ENCODE assay signal across 28 cellular contexts in the genomic region with DNA sequence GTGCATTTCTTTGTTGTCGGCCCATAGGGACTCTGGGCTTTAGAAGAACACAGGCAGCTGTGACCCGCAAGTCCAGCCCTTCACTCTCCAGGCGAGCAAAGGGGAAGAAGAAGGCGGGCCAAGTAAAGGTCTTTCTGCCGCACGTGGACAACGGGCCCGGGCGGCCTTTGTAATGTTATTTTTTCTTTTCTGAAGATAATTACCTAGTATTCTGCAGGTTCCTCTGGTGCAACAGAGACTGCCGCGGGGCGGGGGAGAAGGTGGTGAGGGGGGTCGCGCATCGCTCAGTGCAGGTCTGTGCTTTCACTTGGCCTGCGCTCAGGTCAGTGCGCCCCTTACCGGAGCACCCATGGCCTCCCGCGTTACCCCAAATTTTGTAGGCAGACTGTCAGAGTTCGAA. TPM values are rescaled to one million over a fixed set of nuclear protein-coding genes. Genes with fewer than 3 reads are reported as not detected.
DNase-seq lines count a peak whose midpoint lies in the region; FAIRE-seq and TF ChIP-seq lines count a peak whose summit lies in the region.
"Had no signal": no experiment of that assay in that cellular context is flagged by ENCODE, and none has a peak within 500 bp of the region (broad histone marks: within the 10 kb centered on the region; RNA-seq: fewer than 3 reads in every experiment).

No MANE protein-coding gene starts in this region.

- CTCF ChIA-PET in H1 (lab: Charles Lee; ENCODE audit: partially characterized antibody): interaction anchor here (0.7 to 2.2 kb wide), 9 partner anchors 12 to 363 kb away, joined by 3 to 12 read pairs (median 3); no protein-coding TSS in a partner anchor
- CTCF ChIA-PET in CD8-positive, alpha-beta memory T cell (lab: Charles Lee): no interaction called here

- H3K79me2 ChIP-seq in H1 (ENCODE audit: control insufficient read depth in 1 of 2, insufficient read depth in 2 of 2, low read length in 2 of 2): no peaks in the 10 kb centered on the region
- H3K79me2 ChIP-seq in trophoblast cell (ENCODE audit: control insufficient read depth, insufficient read depth, low read length, poor library complexity): no peaks in the 10 kb centered on the region

- no peak overlapping the region for H3K4ac ChIP-seq in H1 (replicated peaks; ENCODE audit: insufficient read length, low read depth, low read length)
- no peak overlapping the region for H3K4ac ChIP-seq in trophoblast cell (ENCODE audit: low read depth, low read length)

- no peak overlapping the region for H2BK5ac ChIP-seq in H1 (ENCODE audit: low read depth, low read length)
- H2BK5ac ChIP-seq in trophoblast cell (ENCODE audit: low read depth, low read length, poor library complexity): no peak overlapping the region

- peaks cover 51% of the 10 kb centered on the region for H3K4me1 ChIP-seq in HUES6 (ENCODE audit: control insufficient read depth, insufficient read depth, low read length)
- peaks cover 10 to 40% (median 14%) of the 10 kb centered on the region in 4 experiments; a peak in 6 of 7 replicates for H3K4me1 ChIP-seq in H1 (replicated peaks in 1 of 4; ENCODE audit: control insufficient read depth in 3 of 4, insufficient read depth in 4 of 4, low read length in 3 of 4)
- H3K4me1 ChIP-seq in iPS-20b (ENCODE audit: insufficient read depth, low read length): peaks cover 25% of the 10 kb centered on the region; the same call in 1 of the 2 replicates
- H3K4me1 ChIP-seq in trophoblast cell (ENCODE audit: control insufficient read depth in 1 of 2, insufficient read depth in 2 of 2, low read length in 2 of 2): peaks cover 13 to 22% of the 10 kb centered on the region in 2 experiments
- no peaks in the 10 kb centered on the region for H3K4me1 ChIP-seq in CD8-positive, alpha-beta memory T cell (ENCODE audit: insufficient read depth, low read length)
- H3K4me1 ChIP-seq: uterus had no signal

- POLR2A ChIA-PET in H1 (lab: Charles Lee; ENCODE audit: partially characterized antibody): interaction anchor here (4.7 kb wide), 1 partner anchor 10 kb away, joined by 35 read pairs; no protein-coding TSS in a partner anchor
- POLR2A ChIA-PET in CD8-positive, alpha-beta memory T cell (lab: Charles Lee): no interaction called here

- TF ChIP-seq POLR2A in H1 (IDR thresholded peaks at IDR 0.05; ENCODE audit: control extremely low read depth in 1 of 2, low read depth in 2 of 2, low read length in 2 of 2): no peak

- H3K27me3 ChIP-seq in HUES6 (ENCODE audit: control insufficient read depth, insufficient read depth, low read length): peaks cover 83% of the 10 kb centered on the region
- peaks cover 59 to 80% (median 77%) of the 10 kb centered on the region in 4 experiments for H3K27me3 ChIP-seq in H1 (replicated peaks in 1 of 4; ENCODE audit: control insufficient read depth in 3 of 4, extremely low read depth in 1 of 4, insufficient read depth in 3 of 4, low read length in 3 of 4)
- peaks cover 100% of the 10 kb centered on the region for H3K27me3 ChIP-seq in iPS-20b (ENCODE audit: insufficient read depth, low read length)
- H3K27me3 ChIP-seq in trophoblast cell (ENCODE audit: insufficient read depth, low read length): peaks cover 59% of the 10 kb centered on the region
- H3K27me3 ChIP-seq in CD8-positive, alpha-beta memory T cell (ENCODE audit: insufficient read depth, low read length, poor library complexity, severe bottlenecking): peaks cover 42% of the 10 kb centered on the region
- H3K27me3 ChIP-seq: ovary had no signal

- peaks cover 0 to 8% (median 5%) of the 10 kb centered on the region in 3 donors for H3K4me1 Mint-ChIP-seq in CD8-positive, alpha-beta memory T cell
- H3K4me1 Mint-ChIP-seq: central memory CD8-positive, alpha-beta T cell; IgD-negative memory B cell had no signal

- H3K79me1 ChIP-seq in H1 (ENCODE audit: low read depth, low read length): no peaks in the 10 kb centered on the region
- H3K79me1 ChIP-seq in trophoblast cell (ENCODE audit: low read length): no peaks in the 10 kb centered on the region

- H2BK15ac ChIP-seq in H1 (ENCODE audit: low read length): no peak overlapping the region

- WGBS in H1 (ENCODE audit: extremely low coverage in 1 of 2, insufficient coverage in 1 of 2, insufficient read length in 1 of 2, insufficient replicate concordance in 2 of 2, low coverage in 1 of 2, low lambda C conversion rate in 2 of 2, missing lambda C conversion rate in 1 of 2), 2 experiments: 1% methylated on average over 21 of the region's 21 CpGs; no CpG with 5 or more reads in 1 of the 2 experiments
- no CpG with 5 or more reads among the region's 21 CpGs for WGBS in trophoblast cell (ENCODE audit: extremely low coverage, insufficient coverage, insufficient read length)

- H3K4me2 ChIP-seq in H1 (ENCODE audit: insufficient read depth in 1 of 2, low read depth in 2 of 2, low read length in 2 of 2) (peak overlapping the region; percentile 81 to 96), trophoblast cell (ENCODE audit: low read length) (peak overlapping the region; percentile 55)

- no peak overlapping the region for H3K4me3 Mint-ChIP-seq in CD8-positive, alpha-beta memory T cell
- H3K4me3 Mint-ChIP-seq: activated naive CD8-positive, alpha-beta T cell treated with anti-CD3 and anti-CD28 coated beads, Interleukin-2, amount 50 U/mL, for 24 hours; activated T-cell treated with anti-CD3 and anti-CD28 coated beads, Interleukin-2, amount 50 U/mL, for 24 hours; central memory CD8-positive, alpha-beta T cell; HFFc6; naive thymus-derived CD4-positive, alpha-beta T cell had no signal

- no peak overlapping the region for H2BK120ac ChIP-seq in H1 (replicated peaks; ENCODE audit: low read depth, low read length)
- H2BK120ac ChIP-seq in trophoblast cell (ENCODE audit: insufficient read depth, low read length, poor library complexity): no peak overlapping the region

- no peak overlapping the region for H4K12ac ChIP-seq in trophoblast cell (ENCODE audit: low read depth, low read length)

- no peak for TF ChIP-seq CTCF in H1 (IDR thresholded peaks at IDR 0.05; ENCODE audit: control extremely low read depth in 1 of 3, insufficient read depth in 1 of 3, low read depth in 1 of 3, low read length in 3 of 3)

- H3K56ac ChIP-seq in H1 (replicated peaks; ENCODE audit: insufficient read length, low read depth, low read length): no peak overlapping the region

- no peak overlapping the region for H4K5ac ChIP-seq in H1 (ENCODE audit: insufficient read length, low read depth, low read length)

- H3K23ac ChIP-seq in H1 (ENCODE audit: insufficient read length): no peak overlapping the region
- no peak overlapping the region for H3K23ac ChIP-seq in trophoblast cell (ENCODE audit: low read length)

- H4K8ac ChIP-seq in H1 (ENCODE audit: extremely low read depth, insufficient read depth, low read length) (no peak overlapping the region), trophoblast cell (ENCODE audit: low read depth, low read length) (no peak overlapping the region)

- H2BK12ac ChIP-seq in H1 (ENCODE audit: low read depth, low read length) (peak overlapping the region; percentile 84; the same call in 1 of the 2 replicates), trophoblast cell (ENCODE audit: low read length) (no peak overlapping the region)

- 0 out of 2 replicates have a peak overlapping the region, but pooled peaks have one; percentile 48 for H2BK20ac ChIP-seq in H1 (ENCODE audit: low read length)

- H2AFZ ChIP-seq in H1 (ENCODE audit: low read length) (peak overlapping the region; percentile 95; the same call in 1 of the 2 replicates), trophoblast cell (ENCODE audit: insufficient read depth, low read length, poor library complexity) (peak overlapping the region; percentile 39)

- H4K91ac ChIP-seq in H1 (replicated peaks; ENCODE audit: insufficient read length, low read length): no peak overlapping the region
- no peak overlapping the region for H4K91ac ChIP-seq in trophoblast cell (ENCODE audit: low read depth, low read length)

- peak overlapping the region; percentile 37 for H3K9ac ChIP-seq in HUES6 (ENCODE audit: low read length)
- H3K9ac ChIP-seq in H1 (replicated peaks in 1 of 4; ENCODE audit: extremely low read depth in 1 of 4, low read depth in 3 of 4, low read length in 3 of 4): no peak overlapping the region
- 0 out of 2 replicates have a peak overlapping the region, but pooled peaks have one; percentile 28 for H3K9ac ChIP-seq in iPS-20b (ENCODE audit: low read depth, low read length)
- H3K9ac ChIP-seq in trophoblast cell (ENCODE audit: low read length): no peak overlapping the region

- no peaks in the 10 kb centered on the region for H3K36me3 ChIP-seq in HUES6 (ENCODE audit: control insufficient read depth, insufficient read depth, low read length)
- no peaks in the 10 kb centered on the region for H3K36me3 ChIP-seq in H1 (ENCODE audit: control insufficient read depth in 2 of 4, insufficient read depth in 4 of 4, low read length in 3 of 4)
- no peaks in the 10 kb centered on the region for H3K36me3 ChIP-seq in iPS-20b (ENCODE audit: insufficient read depth, low read depth, low read length)
- H3K36me3 ChIP-seq in trophoblast cell (ENCODE audit: control insufficient read depth in 1 of 2, insufficient read depth in 2 of 2, low read length in 2 of 2): no peaks in the 10 kb centered on the region
- H3K36me3 ChIP-seq in CD8-positive, alpha-beta memory T cell (ENCODE audit: insufficient read depth, low read length): no peaks in the 10 kb centered on the region
- H3K36me3 ChIP-seq: gastroesophageal sphincter, ovary, spleen, suprapubic skin, uterus had no signal

- H3K27ac Mint-ChIP-seq in CD8-positive, alpha-beta memory T cell: peak overlapping the region in 1 of 8 donors; percentile 39
- H3K27ac Mint-ChIP-seq: activated naive CD8-positive, alpha-beta T cell treated with anti-CD3 and anti-CD28 coated beads, Interleukin-2, amount 50 U/mL, for 24 hours; activated T-cell treated with anti-CD3 and anti-CD28 coated beads, Interleukin-2, amount 50 U/mL, for 24 hours; CD14-positive monocyte; HFFc6; naive thymus-derived CD4-positive, alpha-beta T cell had no signal

- H3K18ac ChIP-seq in H1 (ENCODE audit: extremely low read depth, low read length) (peak overlapping the region; percentile 91), trophoblast cell (ENCODE audit: low read length) (no peak overlapping the region)

- FAIRE-seq in H1 (lab: Jason Lieb, UNC): no peak
- FAIRE-seq: GM12878 had no signal

- H3K9me3 ChIP-seq in HUES6 (ENCODE audit: control insufficient read depth, insufficient read depth, low read depth, low read length) (no peaks in the 10 kb centered on the region), H1 (ENCODE audit: insufficient read depth in 2 of 2, low read depth in 1 of 2, low read length in 1 of 2) (no peaks in the 10 kb centered on the region), iPS-20b (ENCODE audit: insufficient read depth, low read depth, low read length) (no peaks in the 10 kb centered on the region), trophoblast cell (ENCODE audit: insufficient read depth, low read depth, low read length) (no peaks in the 10 kb centered on the region)
- H3K9me3 ChIP-seq in CD8-positive, alpha-beta memory T cell (ENCODE audit: low read length): no peaks in the 10 kb centered on the region
- H3K9me3 ChIP-seq: gastroesophageal sphincter, suprapubic skin, uterus had no signal

- H3K27ac ChIP-seq in HUES6 (ENCODE audit: low read depth, low read length) (no peak overlapping the region), H1 (ENCODE audit: low read depth, low read length) (no peak overlapping the region), iPS-20b (ENCODE audit: low read length) (no peak overlapping the region), trophoblast cell (ENCODE audit: low read depth, low read length) (no peak overlapping the region)
- no peak overlapping the region for H3K27ac ChIP-seq in CD8-positive, alpha-beta memory T cell (ENCODE audit: low read depth, low read length)
- H3K27ac ChIP-seq: gastroesophageal sphincter, ovary, spleen, suprapubic skin, uterus had no signal

- H3K4me3 ChIP-seq in HUES6 (ENCODE audit: low read depth, low read length): peak overlapping the region; percentile 52
- peak overlapping the region; percentile 37 to 65 (median 58); a peak in 7 of 8 replicates for H3K4me3 ChIP-seq in H1 (ENCODE audit: extremely low read depth in 1 of 4, insufficient read depth in 2 of 4, low read depth in 3 of 4, low read length in 4 of 4)
- peak overlapping the region; percentile 68 for H3K4me3 ChIP-seq in iPS-20b (ENCODE audit: low read length)
- no peak overlapping the region for H3K4me3 ChIP-seq in trophoblast cell (ENCODE audit: low read depth, low read length)
- H3K4me3 ChIP-seq in CD8-positive, alpha-beta memory T cell (ENCODE audit: low read length): no peak overlapping the region
- H3K4me3 ChIP-seq: gastroesophageal sphincter, GM12878, ovary, spleen, suprapubic skin, uterus had no signal

- H2AK5ac ChIP-seq in H1 (ENCODE audit: low read depth, low read length) (no peak overlapping the region), trophoblast cell (ENCODE audit: low read length) (no peak overlapping the region)

- DNase-seq in H1 (ENCODE audit: low read depth in 1 of 2, low spot score in 2 of 2) (no peak), trophoblast cell (no peak), superior temporal gyrus (ENCODE audit: extremely low spot score) (no peak), NCI-H510A (lab: John Stamatoyannopoulos, UW) (no peak)
- DNase-seq in CD8-positive, alpha-beta memory T cell: no peak
- DNase-seq: activated naive CD8-positive, alpha-beta T cell treated with anti-CD3 and anti-CD28 coated beads, Interleukin-2, amount 50 U/mL, for 24 hours; activated T-cell treated with anti-CD3 and anti-CD28 coated beads, Interleukin-2, amount 50 U/mL, for 24 hours; HFFc6; midbrain; naive thymus-derived CD4-positive, alpha-beta T cell; NCI-H1092 treated with DMSO at 0.1 percent for 48 hours; NCI-H187 treated with DMSO at 0.1 percent for 48 hours; NCI-H2171 treated with DMSO at 0.1 percent for 48 hours; NCI-H524; ovary; SHP77 treated with DMSO at 0.1 percent for 48 hours; spleen; stimulated activated CD4-positive, alpha-beta T cell treated with anti-CD3 and anti-CD28 coated beads, Interleukin-2, amount 100 ng/mL, for 48 hours; uterus had no signal

- no peak for TF ChIP-seq EP300 in H1 (IDR thresholded peaks at IDR 0.05; ENCODE audit: borderline replicate concordance in 1 of 2, low read depth in 2 of 2, low read length in 2 of 2)

- peaks cover 5 to 25% (median 12%) of the 10 kb centered on the region in 5 donors for H3K9me3 Mint-ChIP-seq in CD8-positive, alpha-beta memory T cell
- H3K9me3 Mint-ChIP-seq: activated T-cell treated with anti-CD3 and anti-CD28 coated beads, Interleukin-2, amount 50 U/mL, for 24 hours; central memory CD8-positive, alpha-beta T cell had no signal

- H3K27me3 Mint-ChIP-seq in CD8-positive, alpha-beta memory T cell: peaks cover 82 to 87% of the 10 kb centered on the region in 2 donors

- H3K14ac ChIP-seq in H1 (ENCODE audit: insufficient read length): no peak overlapping the region
- no peak overlapping the region for H3K14ac ChIP-seq in trophoblast cell (ENCODE audit: low read length)

- no peaks in the 10 kb centered on the region for H3K36me3 Mint-ChIP-seq in CD8-positive, alpha-beta memory T cell
- H3K36me3 Mint-ChIP-seq: IgD-negative memory B cell had no signal

- peaks cover 20% of the 10 kb centered on the region for H3K23me2 ChIP-seq in H1 (ENCODE audit: low read depth, low read length)

- peaks cover 6 to 16% of the 10 kb centered on the region in 2 experiments for H4K20me1 ChIP-seq in H1 (replicated peaks in 1 of 2; ENCODE audit: control insufficient read depth in 1 of 2, insufficient read depth in 2 of 2, low read length in 2 of 2)

- TF ChIP-seq RAD21 in H1 (IDR thresholded peaks at IDR 0.05 in 1 of 2, conservative IDR thresholded peaks at IDR 0.05 in 1 of 2; ENCODE audit: low read depth in 2 of 2, low read length in 2 of 2): no peak

RNA-seq across cellular contexts. Expression of gene TBX20, which starts 7.1 kb away (rescaled TPM):
- total RNA-seq in H1 (2021; fragmentation: NEBNext Ultra II Directional; extraction: Animal tissue kit (Norgen Biotek cat#: 25700)): 0.26 and 0.29 TPM in 2 replicates
- polyA plus RNA-seq in H1 (2011; rRNA removed): 0.08 TPM in 2 replicates
- polyA plus RNA-seq in H1 (2011; cell fraction: cytosol; rRNA removed): 0.09 TPM
- 0.07 TPM for polyA plus RNA-seq in H1 (2011; cell fraction: nucleus; rRNA removed)
- polyA plus RNA-seq in H1 (2012, experiment 1 of 2): 0.09 TPM in 3 of 4 replicates, not detected in the other
- polyA plus RNA-seq in H1 (2012, experiment 2 of 2): not detected
- 0.08 TPM for polyA plus RNA-seq in H1 (2013, experiment 1 of 2)
- 0.11 TPM for polyA plus RNA-seq in H1 (2013, experiment 2 of 2)
- 0.20 and 0.69 TPM in 2 replicates for polyA minus RNA-seq in H1 (2011; rRNA and poly(A)+ RNA removed)
- not detected for polyA minus RNA-seq in H1 (2011; cell fraction: cytosol; rRNA and poly(A)+ RNA removed)
- polyA minus RNA-seq in H1 (2011; cell fraction: nucleus; rRNA and poly(A)+ RNA removed): 1.8 TPM
- polyA plus RNA-seq in trophoblast cell (2013): 8.2 and 8.9 TPM in 2 replicates
- not detected for total RNA-seq in CD8-positive, alpha-beta memory T cell
- polyA plus RNA-seq in CD8-positive, alpha-beta memory T cell: not detected
- total RNA-seq: activated CD8-positive, alpha-beta memory T cell treated with anti-CD3 and anti-CD28 coated beads for 36 hours; GM12878; HFFc6; naive thymus-derived CD4-positive, alpha-beta T cell; spleen; suprapubic skin had no signal
- polyA plus RNA-seq: CD14-positive monocyte; GM12878; IgD-negative memory B cell; naive thymus-derived CD4-positive, alpha-beta T cell; ovary; spleen had no signal

Comparison
In these comparisons a context has a peak if more than half of its experiments do, and no peak if none do; other contexts are left out.
1. H3K4me3 ChIP-seq: peak in HUES6 (single experiment), H1 (4 of 4) and iPS-20b (single experiment); none in trophoblast cell (single experiment) and CD8-positive, alpha-beta memory T cell (single experiment).
2. H3K9ac ChIP-seq: peak in HUES6 (single experiment) and iPS-20b (single experiment); none in H1 (0 of 4) and trophoblast cell (single experiment).